Comparison of ENCODE assay signal across 30 cellular contexts in the genomic region with DNA sequence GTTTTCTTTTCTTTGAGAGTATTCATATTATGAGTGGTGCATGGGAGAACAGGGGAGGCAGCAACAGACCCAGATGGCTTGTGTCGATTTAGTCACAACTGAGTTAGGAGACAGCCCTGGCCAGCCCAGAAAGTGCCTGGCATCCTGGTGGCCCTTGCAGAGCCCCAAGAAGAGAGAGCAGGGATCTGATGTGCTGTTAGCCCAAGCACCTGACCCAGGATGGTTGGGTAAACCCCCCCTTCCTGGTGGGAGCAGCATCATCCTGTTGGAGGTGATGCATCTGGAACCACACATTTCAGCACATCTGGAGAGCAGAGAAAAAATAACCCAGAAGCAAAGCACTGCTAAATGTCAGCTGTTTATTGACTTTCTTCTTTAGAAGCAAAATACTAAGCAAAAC.
"Had no signal": no experiment of that assay in that cellular context is flagged by ENCODE, and none has a peak within 500 bp of the region (broad histone marks: within the 10 kb centered on the region; RNA-seq: fewer than 3 reads in every experiment).

No MANE protein-coding gene starts in this region.

- H3K9me3 Mint-ChIP-seq: naive thymus-derived CD4-positive, alpha-beta T cell; natural killer cell; nephron; neural progenitor cell; stimulated activated effector memory CD8-positive, alpha-beta T cell treated with anti-CD3 and anti-CD28 coated beads, Interleukin-12 subunit alpha, Interleukin-12 subunit beta, amount 100 ng/mL, for 72 hours; stimulated activated naive CD8-positive, alpha-beta T cell treated with anti-CD3 and anti-CD28 coated beads, Interleukin-15, Interleukin-2, amounts not matched to agents 100 ng/mL and 50 ng/mL, for 24 hours had no signal

- H3K4me1 ChIP-seq: neural progenitor cell, parathyroid adenoma, psoas muscle, right lobe of liver, sigmoid colon, stomach, thyroid gland, tibial nerve, upper lobe of right lung, uterus had no signal

- H3K27ac Mint-ChIP-seq: naive thymus-derived CD4-positive, alpha-beta T cell; natural killer cell; neural progenitor cell; progenitor cell of endocrine pancreas; stimulated activated effector memory CD8-positive, alpha-beta T cell treated with anti-CD3 and anti-CD28 coated beads, Interleukin-12 subunit alpha, Interleukin-12 subunit beta, amount 100 ng/mL, for 72 hours; stimulated activated naive B cell treated with anti-CD40 and anti-IgM and Interleukin-4, amounts not matched to agents 10 μg/mL and 1 μg/mL and 100 μg/mL, for 72 hours; stimulated activated naive CD8-positive, alpha-beta T cell treated with anti-CD3 and anti-CD28 coated beads, Interleukin-15, Interleukin-2, amounts not matched to agents 100 ng/mL and 50 ng/mL, for 24 hours had no signal

- H3K4me3 ChIP-seq: neural progenitor cell, ovary, psoas muscle, right lobe of liver, sigmoid colon, stomach, thoracic aorta, thyroid gland, tibial nerve, upper lobe of right lung, uterus had no signal

- H3K4me1 Mint-ChIP-seq: naive thymus-derived CD4-positive, alpha-beta T cell; natural killer cell; stimulated activated effector memory CD8-positive, alpha-beta T cell treated with anti-CD3 and anti-CD28 coated beads, Interleukin-12 subunit alpha, Interleukin-12 subunit beta, amount 100 ng/mL, for 72 hours; stimulated activated naive B cell treated with anti-CD40 and anti-IgM and Interleukin-4, amounts not matched to agents 10 μg/mL and 1 μg/mL and 100 μg/mL, for 72 hours had no signal

- H3K4me2 ChIP-seq: neural progenitor cell had no signal

- H3K27ac ChIP-seq: neural progenitor cell, neutrophil, ovary, parathyroid adenoma, psoas muscle, right lobe of liver, sigmoid colon, stomach, thoracic aorta, thyroid gland, tibial nerve, upper lobe of right lung, uterus had no signal

- H3K4me3 Mint-ChIP-seq: naive thymus-derived CD4-positive, alpha-beta T cell; natural killer cell; nephron; neural progenitor cell; stimulated activated effector memory CD8-positive, alpha-beta T cell treated with anti-CD3 and anti-CD28 coated beads, Interleukin-12 subunit alpha, Interleukin-12 subunit beta, amount 100 ng/mL, for 72 hours; stimulated activated naive B cell treated with anti-CD40 and anti-IgM and Interleukin-4, amounts not matched to agents 10 μg/mL and 1 μg/mL and 100 μg/mL, for 72 hours; stimulated activated naive CD8-positive, alpha-beta T cell treated with anti-CD3 and anti-CD28 coated beads, Interleukin-15, Interleukin-2, amounts not matched to agents 100 ng/mL and 50 ng/mL, for 24 hours had no signal

- H3K9ac ChIP-seq: neural progenitor cell, parathyroid adenoma had no signal

- DNase-seq: naive thymus-derived CD4-positive, alpha-beta T cell; natural killer cell; nucleus accumbens; ovary; posterior cingulate gyrus; psoas muscle; right cardiac atrium; right lobe of liver; sigmoid colon; small intestine; stimulated activated CD4-positive, alpha-beta T cell treated with anti-CD3 and anti-CD28 coated beads, Interleukin-15, amount 100 ng/mL, for 24 hours; stimulated activated CD4-positive, alpha-beta T cell treated with anti-CD3 and anti-CD28 coated beads, Interleukin-2, amount 100 ng/mL, for 24 hours; stimulated activated CD4-positive, alpha-beta T cell treated with anti-CD3 and anti-CD28 coated beads, Interleukin-2, amount 100 ng/mL, for 48 hours; stimulated activated CD4-positive, alpha-beta T cell treated with anti-CD3 and anti-CD28 coated beads, Interleukin-4, amount 100 ng/mL, for 24 hours; stimulated activated naive B cell treated with anti-CD40 and anti-IgM and Interleukin-4, amounts not matched to agents 10 μg/mL and 1 μg/mL and 100 μg/mL, for 72 hours; stimulated activated naive CD4-positive, alpha-beta T cell treated with Interleukin-2 at 50 U/mL for 16 hours; stomach; thyroid gland; trophoblast cell; upper lobe of right lung; uterus had no signal

- H3K9me3 ChIP-seq: neutrophil, ovary, psoas muscle, right lobe of liver, sigmoid colon, stomach, thoracic aorta, thyroid gland, tibial nerve, upper lobe of right lung, uterus had no signal

- H3K36me3 Mint-ChIP-seq: naive thymus-derived CD4-positive, alpha-beta T cell; natural killer cell; neural progenitor cell; stimulated activated effector memory CD8-positive, alpha-beta T cell treated with anti-CD3 and anti-CD28 coated beads, Interleukin-12 subunit alpha, Interleukin-12 subunit beta, amount 100 ng/mL, for 72 hours; stimulated activated naive B cell treated with anti-CD40 and anti-IgM and Interleukin-4, amounts not matched to agents 10 μg/mL and 1 μg/mL and 100 μg/mL, for 72 hours had no signal

- H3K27me3 Mint-ChIP-seq: stimulated activated naive B cell treated with anti-CD40 and anti-IgM and Interleukin-4, amounts not matched to agents 10 μg/mL and 1 μg/mL and 100 μg/mL, for 72 hours had no signal

- ATAC-seq: naive thymus-derived CD4-positive, alpha-beta T cell; natural killer cell; psoas muscle; right cardiac atrium; right lobe of liver; stimulated activated effector memory CD8-positive, alpha-beta T cell treated with anti-CD3 and anti-CD28 coated beads, Interleukin-12 subunit alpha, Interleukin-12 subunit beta, amount 100 ng/mL, for 72 hours; stimulated activated naive B cell treated with anti-CD40 and anti-IgM and Interleukin-4, amounts not matched to agents 10 μg/mL and 1 μg/mL and 100 μg/mL, for 72 hours; upper lobe of right lung had no signal

- H2AFZ ChIP-seq: neural progenitor cell, parathyroid adenoma had no signal

- H3K27me3 ChIP-seq: neural progenitor cell, neutrophil, ovary, right lobe of liver, sigmoid colon, stomach, thyroid gland, tibial nerve, upper lobe of right lung, uterus had no signal

- H3K36me3 ChIP-seq: neural progenitor cell, neutrophil, ovary, right lobe of liver, sigmoid colon, stomach, thoracic aorta, thyroid gland, tibial nerve, upper lobe of right lung, uterus had no signal
